Comparison of ENCODE assay signal across 21 cellular contexts in genomic region chrX:103197721-103198306, GRCh38. TPM values are rescaled to one million over a fixed set of nuclear protein-coding genes. Genes with fewer than 3 reads are reported as not detected.
DNase-seq lines count a peak whose midpoint lies in the region; ATAC-seq, FAIRE-seq and TF ChIP-seq lines count a peak whose summit lies in the region.
"Had no signal": no experiment of that assay in that cellular context is flagged by ENCODE, and none has a peak within 500 bp of the region (broad histone marks: within the 10 kb centered on the region; RNA-seq: fewer than 3 reads in every experiment).

No MANE protein-coding gene starts in this region.

- H3K56ac ChIP-seq in mesendoderm (ENCODE audit: low read length), result no peak overlapping the region

- FAIRE-seq in K562 (lab: Jason Lieb, UNC), result no peak

- TF ChIP-seq RAD21 in K562 (CRISPR knock-in tag; conservative IDR thresholded peaks at IDR 0.05 in 1 of 2, IDR thresholded peaks at IDR 0.05 in 1 of 2), result no peak

- H3K27me3 ChIP-seq in K562 (ENCODE audit: control insufficient read depth in 2 of 2, insufficient read depth in 2 of 2, low read length in 2 of 2) (no peaks in the 10 kb centered on the region), mesendoderm (ENCODE audit: insufficient read depth, low read length, poor library complexity) (no peaks in the 10 kb centered on the region)
- H3K27me3 ChIP-seq: esophagus squamous epithelium, neural progenitor cell, right lobe of liver, transverse colon had no signal

- in situ Hi-C loops in K562 (cut with MboI), result no loop called here

- H3K9ac ChIP-seq in K562 (ENCODE audit: insufficient read depth in 1 of 2, low read depth in 2 of 2, low read length in 2 of 2) (no peak overlapping the region), mesendoderm (ENCODE audit: low read length) (no peak overlapping the region)
- H3K9ac ChIP-seq: neural progenitor cell had no signal

- H2AFZ ChIP-seq in K562 (ENCODE audit: low read depth, low read length), result no peak overlapping the region
- H2AFZ ChIP-seq: neural progenitor cell had no signal

- DNase-seq in EL, result peak; percentile 78
- DNase-seq in HS-27A (ENCODE audit: low read depth), result peak; percentile 4
- DNase-seq in K562 (ENCODE audit: extremely low read depth in 1 of 4, low spot score in 3 of 4), result no peak
- DNase-seq in mesendoderm, result peak; percentile 18
- DNase-seq in COLO668 (lab: John Stamatoyannopoulos, UW; ENCODE audit: unreplicated experiment), result no peak
- DNase-seq in ecto neural progenitor cell (ENCODE audit: low spot score), result no peak
- no peak for DNase-seq in inferior parietal cortex (ENCODE audit: extremely low spot score)
- DNase-seq: adrenal gland; CD8-positive, alpha-beta T cell; cortex of kidney; esophagus squamous epithelium; GF-D8; mammary epithelial cell; NCI-H1436 treated with DMSO at 0.1 percent for 48 hours; NCI-H510A treated with DMSO at 0.1 percent for 48 hours; right lobe of liver; stimulated activated CD4-positive, alpha-beta T cell treated with anti-CD3 and anti-CD28 coated beads, Interleukin-4, amount 100 ng/mL, for 24 hours; T-helper 9 cell; transverse colon had no signal

- H3K9me1 ChIP-seq in K562 (ENCODE audit: control insufficient read depth, insufficient read depth, low read length), result no peaks in the 10 kb centered on the region

- BruUV-seq in K562 (replicated peaks; lab: Mats Ljungman, UMichigan), result no TSS peak

- H3K36me3 ChIP-seq in K562 (ENCODE audit: control insufficient read depth, insufficient read depth, low read length), result no peaks in the 10 kb centered on the region
- H3K36me3 ChIP-seq in mesendoderm (ENCODE audit: control insufficient read depth, insufficient read depth, low read length), result no peaks in the 10 kb centered on the region
- H3K36me3 ChIP-seq: adrenal gland, esophagus squamous epithelium, neural progenitor cell, right lobe of liver, transverse colon had no signal

- no peak overlapping the region for H2AK5ac ChIP-seq in mesendoderm (ENCODE audit: low read length)

- no peaks in the 10 kb centered on the region for H3K9me3 ChIP-seq in K562 (replicated peaks; ENCODE audit: control insufficient read depth, insufficient read depth, low read depth, low read length)
- H3K9me3 ChIP-seq: adrenal gland, esophagus squamous epithelium, right lobe of liver, transverse colon had no signal

- H3K4me1 ChIP-seq in K562 (replicated peaks in 1 of 2; ENCODE audit: control insufficient read depth in 2 of 2, insufficient read depth in 2 of 2, low read length in 2 of 2) (no peaks in the 10 kb centered on the region; a peak in 1 of 5 replicates), mesendoderm (ENCODE audit: control insufficient read depth, low read depth, low read length) (no peaks in the 10 kb centered on the region)
- H3K4me1 ChIP-seq: adrenal gland, esophagus squamous epithelium, neural progenitor cell, right lobe of liver, transverse colon had no signal

- H3K27ac ChIP-seq in K562 (ENCODE audit: extremely low read depth, low read depth, low read length), result no peak overlapping the region
- no peak overlapping the region for H3K27ac ChIP-seq in mesendoderm (ENCODE audit: low read depth, low read length)
- H3K27ac ChIP-seq: adrenal gland, esophagus squamous epithelium, neural progenitor cell, right lobe of liver, transverse colon had no signal

- no peak overlapping the region for H3K4ac ChIP-seq in mesendoderm (ENCODE audit: low read depth, low read length)

- intact Hi-C loops in K562 (cut with micrococcal nuclease), result no loop called here

- no peak overlapping the region for H4K8ac ChIP-seq in mesendoderm (ENCODE audit: low read depth, low read length)

- WGBS in K562 (ENCODE audit: insufficient coverage, low coverage, missing lambda C conversion rate), result 13% methylated on average over 2 of the region's 2 CpGs
- no CpG with 5 or more reads among the region's 2 CpGs for WGBS in mesendoderm (ENCODE audit: extremely low coverage, insufficient coverage, low lambda C conversion rate)

- ATAC-seq in K562, result no peak
- ATAC-seq: CD8-positive, alpha-beta T cell; Panc1; right lobe of liver had no signal

- H3K18ac ChIP-seq in mesendoderm (ENCODE audit: low read length), result no peak overlapping the region

- POLR2A ChIA-PET in K562 (lab: Yijun Ruan, JAX), result no interaction called here

- H3K79me2 ChIP-seq in K562 (ENCODE audit: control insufficient read depth, insufficient read depth, low read length) (no peaks in the 10 kb centered on the region), mesendoderm (ENCODE audit: control insufficient read depth, insufficient read depth, low read length) (no peaks in the 10 kb centered on the region)

- H4K20me1 ChIP-seq in K562 (replicated peaks; ENCODE audit: control insufficient read depth, insufficient read depth, low read length), result no peaks in the 10 kb centered on the region

- H2BK120ac ChIP-seq in mesendoderm (ENCODE audit: low read depth, low read length), result no peak overlapping the region

- no peak overlapping the region for H2BK15ac ChIP-seq in mesendoderm (replicated peaks; ENCODE audit: low read depth)

- no peak for TF ChIP-seq EP300 in K562 (IDR thresholded peaks at IDR 0.05; ENCODE audit: low read length)

- TF ChIP-seq CTCF in K562 (IDR thresholded peaks at IDR 0.05 in 2 of 3, conservative IDR thresholded peaks at IDR 0.05 in 1 of 3; ENCODE audit: insufficient read depth in 2 of 3, low read depth in 1 of 3, low read length in 3 of 3), result no peak

- H3K79me1 ChIP-seq in mesendoderm (ENCODE audit: low read length), result no peaks in the 10 kb centered on the region

- CTCF ChIA-PET in K562 (lab: Yijun Ruan, JAX; ENCODE audit: low intra/inter-chr PET ratio), result no interaction called here

- H3K4me2 ChIP-seq in K562 (ENCODE audit: insufficient read depth, low read length), result no peak overlapping the region
- no peak overlapping the region for H3K4me2 ChIP-seq in mesendoderm (ENCODE audit: low read length)
- H3K4me2 ChIP-seq: neural progenitor cell had no signal

- no peak overlapping the region for H3K23ac ChIP-seq in mesendoderm (ENCODE audit: low read length)

- no peak overlapping the region for H4K5ac ChIP-seq in mesendoderm (ENCODE audit: low read length)

- no peak overlapping the region for H2BK5ac ChIP-seq in mesendoderm (ENCODE audit: low read length)

- TF ChIP-seq POLR2A in K562 (conservative IDR thresholded peaks at IDR 0.05), result no peak

- H3K4me3 ChIP-seq in K562 (no peak overlapping the region), mesendoderm (ENCODE audit: low read length) (no peak overlapping the region)
- H3K4me3 ChIP-seq: adrenal gland, esophagus squamous epithelium, neural progenitor cell, right lobe of liver, transverse colon had no signal

RNA-seq across cellular contexts. Expression of gene BEX4, which starts 17.1 kb away (rescaled TPM):
- total RNA-seq in K562 (2011; cell fraction: chromatin; rRNA removed; ENCODE audit: low replicate concordance), result 17.1 and 41.1 TPM in 2 replicates
- total RNA-seq in K562 (2011; cell fraction: nucleolus; rRNA removed), result 12.8 and 16.2 TPM in 2 replicates
- 27.7 and 42.0 TPM in 2 replicates for total RNA-seq in K562 (2011; cell fraction: nucleoplasm; rRNA removed)
- total RNA-seq in K562 (2014; rRNA removed) (246 and 255 TPM in 2 replicates), K562 (2014; rRNA removed; fragmentation: Illumina TruSeq; extraction: Trizol) (222 and 244 TPM in 2 replicates), K562 (2015; rRNA removed; fragmentation: Illumina TruSeq; extraction: Trizol) (147 and 154 TPM in 2 replicates), K562 (2021) (135 and 149 TPM in 2 replicates)
- polyA plus RNA-seq in K562 (2011; rRNA removed) (124 and 133 TPM in 2 replicates), K562 (2014; fragmentation: Illumina TruSeq; extraction: Trizol) (359 and 399 TPM in 2 replicates), K562 (2014; fragmentation: Nextera tagmentation; extraction: Ambion mirVana) (100 to 1,000 TPM in 1 of 2 experiments, 10 to 100 TPM in 1; 74.6 to 104 TPM), K562 (2014; rRNA removed) (309 and 343 TPM in 2 replicates)
- 22.6 and 64.0 TPM in 2 replicates for polyA plus RNA-seq in K562 (2011; cell fraction: cytosol; rRNA removed)
- 28.3 and 55.7 TPM in 2 replicates for polyA plus RNA-seq in K562 (2011; cell fraction: nucleus; rRNA removed)
- 203 and 235 TPM in 2 replicates for polyA plus RNA-seq in K562 (2012)
- 36.7 and 45.7 TPM in 2 replicates for polyA minus RNA-seq in K562 (2011; rRNA and poly(A)+ RNA removed)
- 17.1 and 18.0 TPM in 2 replicates for polyA minus RNA-seq in K562 (2011; cell fraction: cytosol; rRNA and poly(A)+ RNA removed)
- 8.5 and 23.7 TPM in 2 replicates for polyA minus RNA-seq in K562 (2011; cell fraction: nucleus; rRNA and poly(A)+ RNA removed)
- polyA plus RNA-seq in mesendoderm (2013, experiment 1 of 2), result 127 TPM
- polyA plus RNA-seq in mesendoderm (2013, experiment 2 of 2), result 122 TPM

RNA-seq across cellular contexts. Expression of gene TCEAL8, which starts 57.1 kb away (rescaled TPM):
- total RNA-seq in K562 (2011; cell fraction: chromatin; rRNA removed; ENCODE audit: low replicate concordance), result 7.6 and 17.8 TPM in 2 replicates
- total RNA-seq in K562 (2011; cell fraction: nucleolus; rRNA removed), result 4.7 and 5.3 TPM in 2 replicates
- 9.1 and 16.0 TPM in 2 replicates for total RNA-seq in K562 (2011; cell fraction: nucleoplasm; rRNA removed)
- total RNA-seq in K562 (2014; rRNA removed) (63.3 and 82.6 TPM in 2 replicates), K562 (2014; rRNA removed; fragmentation: Illumina TruSeq; extraction: Trizol) (106 and 120 TPM in 2 replicates), K562 (2015; rRNA removed; fragmentation: Illumina TruSeq; extraction: Trizol) (75.7 and 84.5 TPM in 2 replicates), K562 (2021) (47.8 and 49.0 TPM in 2 replicates)
- polyA plus RNA-seq in K562 (2011; rRNA removed) (61.1 and 66.3 TPM in 2 replicates), K562 (2014; fragmentation: Illumina TruSeq; extraction: Trizol) (94.0 and 110 TPM in 2 replicates), K562 (2014; fragmentation: Nextera tagmentation; extraction: Ambion mirVana) (100 to 1,000 TPM; 153 to 178 TPM), K562 (2014; rRNA removed) (82.4 and 101 TPM in 2 replicates)
- 8.5 and 33.0 TPM in 2 replicates for polyA plus RNA-seq in K562 (2011; cell fraction: cytosol; rRNA removed)
- polyA plus RNA-seq in K562 (2011; cell fraction: nucleus; rRNA removed), result 5.0 and 15.6 TPM in 2 replicates
- 52.8 and 85.4 TPM in 2 replicates for polyA plus RNA-seq in K562 (2012)
- 27.1 and 39.1 TPM in 2 replicates for polyA minus RNA-seq in K562 (2011; rRNA and poly(A)+ RNA removed)
- 12.5 and 12.8 TPM in 2 replicates for polyA minus RNA-seq in K562 (2011; cell fraction: cytosol; rRNA and poly(A)+ RNA removed)
- polyA minus RNA-seq in K562 (2011; cell fraction: nucleus; rRNA and poly(A)+ RNA removed), result 3.6 and 10.7 TPM in 2 replicates
- polyA plus RNA-seq in mesendoderm (2013, experiment 1 of 2), result 214 TPM
- 208 TPM for polyA plus RNA-seq in mesendoderm (2013, experiment 2 of 2)

Comparison
In these comparisons a context has a peak if more than half of its experiments do, and no peak if none do; other contexts are left out.
1. DNase-seq: peak in EL (single experiment), HS-27A (single experiment) and mesendoderm (single experiment); none in K562 (0 of 4), COLO668 (single experiment), ecto neural progenitor cell (single experiment) and inferior parietal cortex (single experiment).